21 cellular contexts compared by ENCODE assay signal in the genomic region with DNA sequence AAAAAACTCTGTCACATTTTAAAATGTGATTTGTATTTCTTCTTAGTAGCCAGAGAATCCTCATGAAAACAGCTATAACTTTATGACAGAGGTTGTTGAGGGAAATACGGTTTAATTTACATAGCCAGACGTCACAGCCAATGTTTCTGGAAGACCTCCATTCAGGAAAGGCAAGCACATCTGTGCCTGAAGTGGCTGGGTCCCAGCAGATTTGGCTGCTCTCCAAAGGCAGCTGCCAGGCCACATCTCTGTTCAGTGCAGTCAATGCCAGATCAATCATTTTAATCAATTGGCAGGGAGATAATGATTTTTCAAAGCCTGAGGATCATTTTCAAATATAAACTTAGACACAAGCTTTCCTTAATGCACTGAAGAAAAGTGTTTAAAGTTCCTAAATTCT.
"Had no signal": no experiment of that assay in that cellular context is flagged by ENCODE, and none has a peak within 500 bp of the region (broad histone marks: within the 10 kb centered on the region; RNA-seq: fewer than 3 reads in every experiment).

No MANE protein-coding gene starts in this region.

- H3K27ac Mint-ChIP-seq: activated naive CD8-positive, alpha-beta T cell; activated T-helper 1 cell treated with anti-CD3 and anti-CD28 coated beads, Interleukin-12 subunit alpha, Interleukin-12 subunit beta, Interleukin-2, Interleukin-4 antibody, amounts not matched to agents 30 ng/mL and 10 ng/mL and 1 ng/mL, durations not matched to agents 14 hours and 24 hours and 36 hours; dendritic cell treated with granulocyte-macrophage colony-stimulating factor and Interleukin-4, amounts not matched to agents 40 ng/mL and 50 ng/mL, for 4 days; immature natural killer cell; nephron progenitor cell; stimulated activated memory B cell treated with anti-CD40 and anti-IgM and Interleukin-4, amounts not matched to agents 10 μg/mL and 1 μg/mL and 100 μg/mL, for 72 hours had no signal

- H3K4me3 Mint-ChIP-seq: activated naive CD8-positive, alpha-beta T cell; activated T-helper 1 cell treated with anti-CD3 and anti-CD28 coated beads, Interleukin-12 subunit alpha, Interleukin-12 subunit beta, Interleukin-2, Interleukin-4 antibody, amounts not matched to agents 30 ng/mL and 10 ng/mL and 1 ng/mL, durations not matched to agents 14 hours and 24 hours and 36 hours; dendritic cell treated with granulocyte-macrophage colony-stimulating factor and Interleukin-4, amounts not matched to agents 40 ng/mL and 50 ng/mL, for 4 days; immature natural killer cell; nephron progenitor cell; stimulated activated memory B cell treated with anti-CD40 and anti-IgM and Interleukin-4, amounts not matched to agents 10 μg/mL and 1 μg/mL and 100 μg/mL, for 72 hours had no signal

- H3K36me3 Mint-ChIP-seq: activated naive CD8-positive, alpha-beta T cell; immature natural killer cell; stimulated activated memory B cell treated with anti-CD40 and anti-IgM and Interleukin-4, amounts not matched to agents 10 μg/mL and 1 μg/mL and 100 μg/mL, for 72 hours had no signal

- H3K27me3 Mint-ChIP-seq: stimulated activated memory B cell treated with anti-CD40 and anti-IgM and Interleukin-4, amounts not matched to agents 10 μg/mL and 1 μg/mL and 100 μg/mL, for 72 hours had no signal

- H3K4me3 ChIP-seq: cardiac muscle cell, esophagus muscularis mucosa, gastroesophageal sphincter, heart right ventricle, left ventricle myocardium inferior, sigmoid colon, thoracic aorta, upper lobe of left lung had no signal

- H3K36me3 ChIP-seq: cardiac muscle cell, esophagus muscularis mucosa, gastroesophageal sphincter, heart right ventricle, left ventricle myocardium inferior, sigmoid colon, thoracic aorta, upper lobe of left lung, WERI-Rb-1 had no signal

- DNase-seq: activated CD4-positive, alpha-beta T cell treated with anti-CD3 and anti-CD28 coated beads for 1 hour; activated CD4-positive, alpha-beta T cell treated with anti-CD3 and anti-CD28 coated beads, Interleukin-2, amount 50 U/mL, for 4 hours; effector memory CD4-positive, alpha-beta T cell; heart right ventricle; immature natural killer cell; kidney glomerular epithelial cell; left ventricle myocardium inferior; mammary epithelial cell; nephron progenitor cell; sigmoid colon; stimulated activated CD4-positive, alpha-beta T cell treated with anti-CD3 and anti-CD28 coated beads, Interleukin-4, amount 100 ng/mL, for 4 hours; upper lobe of left lung; WERI-Rb-1 had no signal

- H3K9me3 Mint-ChIP-seq: activated T-helper 1 cell treated with anti-CD3 and anti-CD28 coated beads, Interleukin-12 subunit alpha, Interleukin-12 subunit beta, Interleukin-2, Interleukin-4 antibody, amounts not matched to agents 30 ng/mL and 10 ng/mL and 1 ng/mL, durations not matched to agents 14 hours and 24 hours and 36 hours; dendritic cell treated with granulocyte-macrophage colony-stimulating factor and Interleukin-4, amounts not matched to agents 40 ng/mL and 50 ng/mL, for 4 days; immature natural killer cell; nephron progenitor cell; stimulated activated memory B cell treated with anti-CD40 and anti-IgM and Interleukin-4, amounts not matched to agents 10 μg/mL and 1 μg/mL and 100 μg/mL, for 72 hours had no signal

- H3K4me1 ChIP-seq: esophagus muscularis mucosa, gastroesophageal sphincter, heart right ventricle, left ventricle myocardium inferior, sigmoid colon, upper lobe of left lung had no signal

- H3K27ac ChIP-seq: cardiac muscle cell, esophagus muscularis mucosa, gastroesophageal sphincter, heart right ventricle, left ventricle myocardium inferior, sigmoid colon, thoracic aorta, upper lobe of left lung, WERI-Rb-1 had no signal

- H3K9me3 ChIP-seq: esophagus muscularis mucosa, gastroesophageal sphincter, heart right ventricle, left ventricle myocardium inferior, sigmoid colon, thoracic aorta, upper lobe of left lung had no signal

- H3K27me3 ChIP-seq: cardiac muscle cell, esophagus muscularis mucosa, gastroesophageal sphincter, sigmoid colon, upper lobe of left lung had no signal

- ATAC-seq: gastroesophageal sphincter; heart right ventricle; stimulated activated memory B cell treated with anti-CD40 and anti-IgM and Interleukin-4, amounts not matched to agents 10 μg/mL and 1 μg/mL and 100 μg/mL, for 72 hours had no signal

- H3K4me1 Mint-ChIP-seq: immature natural killer cell; stimulated activated memory B cell treated with anti-CD40 and anti-IgM and Interleukin-4, amounts not matched to agents 10 μg/mL and 1 μg/mL and 100 μg/mL, for 72 hours had no signal
